1 cellular context compared by ENCODE assay signal in the genomic region with DNA sequence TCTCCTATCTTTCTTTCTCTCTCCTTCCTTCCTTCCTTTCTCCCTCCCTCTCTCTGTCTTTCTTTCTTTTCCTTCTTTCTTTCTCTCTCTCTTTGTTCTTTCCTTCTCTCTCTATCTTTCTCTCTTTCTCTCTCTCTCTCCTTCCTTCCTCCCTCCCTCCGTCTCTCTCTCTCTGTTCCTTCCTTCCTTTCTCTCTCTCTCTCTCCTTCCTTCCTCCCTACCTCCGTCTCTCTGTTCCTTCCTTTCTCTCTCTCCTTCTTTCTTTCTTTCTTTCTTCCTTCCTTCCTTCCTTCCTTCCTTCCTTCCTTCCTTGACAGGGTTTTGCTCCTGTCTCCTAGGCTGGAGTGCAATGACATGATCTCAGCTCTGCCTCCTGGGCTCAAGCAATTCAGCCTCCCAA.
A peak's percentile ranks its signal among the peaks of the same experiment; 100 is the strongest.
TF ChIP-seq lines count a peak whose summit lies in the region.

No MANE protein-coding gene starts in this region.

TF ChIP-seq in K562, 482 proteins besides CTCF, POLR2A, EP300 and RAD21:
- TF ChIP-seq, protein P1, sequence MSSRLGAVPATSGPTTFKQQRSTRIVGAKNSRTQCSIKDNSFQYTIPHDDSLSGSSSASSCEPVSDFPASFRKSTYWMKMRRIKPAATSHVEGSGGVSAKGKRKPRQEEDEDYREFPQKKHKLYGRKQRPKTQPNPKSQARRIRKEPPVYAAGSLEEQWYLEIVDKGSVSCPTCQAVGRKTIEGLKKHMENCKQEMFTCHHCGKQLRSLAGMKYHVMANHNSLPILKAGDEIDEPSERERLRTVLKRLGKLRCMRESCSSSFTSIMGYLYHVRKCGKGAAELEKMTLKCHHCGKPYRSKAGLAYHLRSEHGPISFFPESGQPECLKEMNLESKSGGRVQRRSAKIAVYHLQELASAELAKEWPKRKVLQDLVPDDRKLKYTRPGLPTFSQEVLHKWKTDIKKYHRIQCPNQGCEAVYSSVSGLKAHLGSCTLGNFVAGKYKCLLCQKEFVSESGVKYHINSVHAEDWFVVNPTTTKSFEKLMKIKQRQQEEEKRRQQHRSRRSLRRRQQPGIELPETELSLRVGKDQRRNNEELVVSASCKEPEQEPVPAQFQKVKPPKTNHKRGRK (tag; IDR thresholded peaks at IDR 0.05): peak; percentile 88
- TF ChIP-seq ZNF586 (CRISPR knock-in tag; conservative IDR thresholded peaks at IDR 0.05): no peak
